In genomic region chr4:174539571-174539970, GRCh38 we compare ENCODE assay signal across 22 cellular contexts.
"Had no signal": no experiment of that assay in that cellular context is flagged by ENCODE, and none has a peak within 500 bp of the region (broad histone marks: within the 10 kb centered on the region; RNA-seq: fewer than 3 reads in every experiment).

No MANE protein-coding gene starts in this region.

- H3K4me3 Mint-ChIP-seq: activated CD8-positive, alpha-beta T cell treated with anti-CD3 and anti-CD28 coated beads for 36 hours; activated naive CD4-positive, alpha-beta T cell treated with anti-CD3 and anti-CD28 coated beads, Interleukin-2, amount 10 ng/mL, durations not matched to agents 7 days and 5 days; activated naive CD8-positive, alpha-beta T cell treated with anti-CD3 and anti-CD28 coated beads for 36 hours; activated T-cell treated with anti-CD3 and anti-CD28 coated beads, Interleukin-2, amount 50 U/mL, for 72 hours; T-helper 1 cell treated with Interleukin-12 subunit alpha and Interleukin-12 subunit beta and Interleukin-4 antibody, amounts not matched to agents 30 μg/mL and 1 μg/mL, for 36 hours had no signal

- H3K27ac Mint-ChIP-seq: activated CD8-positive, alpha-beta T cell treated with anti-CD3 and anti-CD28 coated beads for 36 hours; activated naive CD4-positive, alpha-beta T cell treated with anti-CD3 and anti-CD28 coated beads, Interleukin-2, amount 10 ng/mL, durations not matched to agents 7 days and 5 days; activated naive CD8-positive, alpha-beta T cell treated with anti-CD3 and anti-CD28 coated beads for 36 hours; activated T-cell treated with anti-CD3 and anti-CD28 coated beads, Interleukin-2, amount 50 U/mL, for 72 hours; activated T-helper 2 cell treated with anti-CD3 and anti-CD28 coated beads, Interferon-gamma antibody, Interleukin-2, Interleukin-4, amounts not matched to agents 10 μg/mL and 5 μg/mL and 100 μg/mL, durations not matched to agents 14 hours and 24 hours and 36 hours had no signal

- H3K36me3 ChIP-seq: brain microvascular endothelial cell had no signal

- H3K4me1 Mint-ChIP-seq: activated naive CD4-positive, alpha-beta T cell treated with anti-CD3 and anti-CD28 coated beads, Interleukin-2, amount 10 ng/mL, durations not matched to agents 7 days and 5 days had no signal

- FAIRE-seq: RCC 7860 had no signal

- H3K27me3 ChIP-seq: brain microvascular endothelial cell had no signal

- H3K36me3 Mint-ChIP-seq: activated naive CD4-positive, alpha-beta T cell treated with anti-CD3 and anti-CD28 coated beads, Interleukin-2, amount 10 ng/mL, durations not matched to agents 7 days and 5 days; activated naive CD8-positive, alpha-beta T cell treated with anti-CD3 and anti-CD28 coated beads for 36 hours had no signal

- ATAC-seq: activated CD4-positive, CD25-positive, alpha-beta regulatory T cell treated with anti-CD3 and anti-CD28 coated beads, Interleukin-2, amount 50 U/mL, for 24 hours; activated CD8-positive, alpha-beta T cell treated with anti-CD3 and anti-CD28 coated beads for 36 hours had no signal

- H3K27ac ChIP-seq: brain microvascular endothelial cell had no signal

- H3K27me3 Mint-ChIP-seq: activated CD8-positive, alpha-beta T cell treated with anti-CD3 and anti-CD28 coated beads for 36 hours; activated naive CD4-positive, alpha-beta T cell treated with anti-CD3 and anti-CD28 coated beads, Interleukin-2, amount 10 ng/mL, durations not matched to agents 7 days and 5 days; activated naive CD8-positive, alpha-beta T cell treated with anti-CD3 and anti-CD28 coated beads for 36 hours had no signal

- DNase-seq: activated CD4-positive, alpha-beta T cell treated with anti-CD3 and anti-CD28 coated beads for 4 hours; activated CD8-positive, alpha-beta memory T cell treated with anti-CD3 and anti-CD28 coated beads, Interleukin-2, amount 50 U/mL, for 4 hours; activated CD8-positive, alpha-beta T cell treated with anti-CD3 and anti-CD28 coated beads for 36 hours; activated gamma-delta T cell treated with Interleukin-2 at 50 U/mL for 16 hours; activated naive CD4-positive, alpha-beta T cell treated with anti-CD3 and anti-CD28 coated beads, Interleukin-2, amount 10 ng/mL, durations not matched to agents 7 days and 5 days; activated naive CD8-positive, alpha-beta T cell treated with anti-CD3 and anti-CD28 coated beads for 36 hours; activated T-cell treated with anti-CD3 and anti-CD28 coated beads, Interleukin-2, amount 50 U/mL, for 72 hours; brain microvascular endothelial cell; Kasumi-1; KBM-7; NCI-H1048; NCI-H146; NCI-H187 treated with DMSO at 0.1 percent for 48 hours; NCI-H2171; NCI-H226; NCI-H526; NCI-H82; SHP77 treated with DMSO at 0.1 percent for 48 hours had no signal

- H3K9me3 Mint-ChIP-seq: activated CD8-positive, alpha-beta T cell treated with anti-CD3 and anti-CD28 coated beads for 36 hours; activated naive CD4-positive, alpha-beta T cell treated with anti-CD3 and anti-CD28 coated beads, Interleukin-2, amount 10 ng/mL, durations not matched to agents 7 days and 5 days; activated naive CD8-positive, alpha-beta T cell treated with anti-CD3 and anti-CD28 coated beads for 36 hours; T-helper 1 cell treated with Interleukin-12 subunit alpha and Interleukin-12 subunit beta and Interleukin-4 antibody, amounts not matched to agents 30 μg/mL and 1 μg/mL, for 36 hours had no signal
